Comparison of ENCODE assay signal across 16 cellular contexts in genomic region chr17:32104158-32104557, GRCh38. TPM values are rescaled to one million over a fixed set of nuclear protein-coding genes. Genes with fewer than 3 reads are reported as not detected.
DNase-seq lines count a peak whose midpoint lies in the region; ATAC-seq and TF ChIP-seq lines count a peak whose summit lies in the region.
"Had no signal": no experiment of that assay in that cellular context is flagged by ENCODE, and none has a peak within 500 bp of the region (broad histone marks: within the 10 kb centered on the region; RNA-seq: fewer than 3 reads in every experiment).

No MANE protein-coding gene starts in this region.

- DNase-seq in CD4-positive, CD25-positive, alpha-beta regulatory T cell = peak in 1 of 3 donors; percentile 87
- DNase-seq in DND-41 = no peak
- DNase-seq in left lung = no peak
- DNase-seq in dedifferentiated amniotic fluid mesenchymal stem cell (ENCODE audit: extremely low spot score) = no peak
- DNase-seq in middle frontal gyrus (ENCODE audit: extremely low spot score, low spot score) = no peak
- DNase-seq: NCI-H82; nephron progenitor cell; SHP77 treated with DMSO at 0.1 percent for 48 hours; stimulated activated CD4-positive, alpha-beta T cell treated with anti-CD3 and anti-CD28 coated beads, Interleukin-1b, Interleukin-23, amount 100 ng/mL, for 48 hours; upper lobe of left lung had no signal

- no peak overlapping the region for H3K4me2 ChIP-seq in DND-41 (ENCODE audit: insufficient read depth, low read length)

- peaks cover 13% of the 10 kb centered on the region for H3K4me1 ChIP-seq in CD4-positive, CD25-positive, alpha-beta regulatory T cell (ENCODE audit: control insufficient read depth, insufficient read depth, low read length, poor library complexity, severe bottlenecking)
- H3K4me1 ChIP-seq in DND-41 (ENCODE audit: insufficient read depth, low read length) (no peaks in the 10 kb centered on the region), left lung (peaks cover 0 to 27% of the 10 kb centered on the region in 2 donors)
- H3K4me1 ChIP-seq: right atrium auricular region had no signal

- no peak overlapping the region for H3K9ac ChIP-seq in DND-41 (ENCODE audit: low read depth, low read length)

- H3K4me3 ChIP-seq in CD4-positive, CD25-positive, alpha-beta regulatory T cell (ENCODE audit: low read depth, low read length) = peak overlapping the region; percentile 42
- H3K4me3 ChIP-seq in DND-41 (ENCODE audit: low read depth in 1 of 2, low read length in 2 of 2) = no peak overlapping the region
- H3K4me3 ChIP-seq in left lung = no peak overlapping the region
- H3K4me3 ChIP-seq: dorsolateral prefrontal cortex, right atrium auricular region, upper lobe of left lung had no signal

- no peaks in the 10 kb centered on the region for H3K9me3 ChIP-seq in CD4-positive, CD25-positive, alpha-beta regulatory T cell (ENCODE audit: control insufficient read depth in 2 of 2, low read length in 2 of 2)
- H3K9me3 ChIP-seq in DND-41 (ENCODE audit: insufficient read depth, low read length, severe bottlenecking) (no peaks in the 10 kb centered on the region), left lung (no peaks in the 10 kb centered on the region)
- H3K9me3 ChIP-seq: right atrium auricular region, upper lobe of left lung had no signal

- H3K27ac ChIP-seq in CD4-positive, CD25-positive, alpha-beta regulatory T cell (ENCODE audit: insufficient read depth, low read length, poor library complexity, severe bottlenecking) = peak overlapping the region; percentile 34
- H3K27ac ChIP-seq in DND-41 (ENCODE audit: low read length) (no peak overlapping the region), VCaP (peak overlapping the region; percentile 2; the same call in 1 of the 2 replicates), left lung (peak overlapping the region in 1 of 2 donors; percentile 53)
- H3K27ac ChIP-seq: right atrium auricular region, upper lobe of left lung had no signal

- H2AFZ ChIP-seq in DND-41 (ENCODE audit: low read depth, low read length) = peak overlapping the region; percentile 7; the same call in 1 of the 2 replicates

- H3K4me3 Mint-ChIP-seq in CD4-positive, CD25-positive, alpha-beta regulatory T cell = peak overlapping the region; percentile 9 to 80 (median 62)
- H3K4me3 Mint-ChIP-seq: nephron progenitor cell had no signal

- H3K36me3 ChIP-seq in CD4-positive, CD25-positive, alpha-beta regulatory T cell (ENCODE audit: control insufficient read depth, insufficient read depth, low read length) = no peaks in the 10 kb centered on the region
- H3K36me3 ChIP-seq in DND-41 (ENCODE audit: insufficient read depth, low read length) = no peaks in the 10 kb centered on the region
- no peaks in the 10 kb centered on the region for H3K36me3 ChIP-seq in left lung
- H3K36me3 ChIP-seq: right atrium auricular region, upper lobe of left lung had no signal

- no peaks in the 10 kb centered on the region for H4K20me1 ChIP-seq in DND-41 (ENCODE audit: insufficient read depth, low read length)

- TF ChIP-seq CTCF in DND-41 (IDR thresholded peaks at IDR 0.05; ENCODE audit: borderline replicate concordance, extremely low read depth, low read length, poor library complexity, severe bottlenecking) (no peak), VCaP (conservative IDR thresholded peaks at IDR 0.05) (no peak), left lung (IDR thresholded peaks at IDR 0.05) (no peak)

- no peaks in the 10 kb centered on the region for H3K36me3 Mint-ChIP-seq in CD4-positive, CD25-positive, alpha-beta regulatory T cell

- intact Hi-C loops in left lung (cut with DNase I) = no loop called here

- ATAC-seq in CD4-positive, CD25-positive, alpha-beta regulatory T cell (ENCODE audit: low read depth in 2 of 2) = peak; percentile 80 to 84
- no peak for ATAC-seq in DND-41 (ENCODE audit: insufficient read depth, low read depth)
- peak; percentile 15 for ATAC-seq in left lung
- no peak for ATAC-seq in GM21367 (IDR thresholded peaks at IDR 0.05; ENCODE audit: unreplicated experiment)
- no peak for ATAC-seq in HG03196 (IDR thresholded peaks at IDR 0.05; ENCODE audit: unreplicated experiment)
- ATAC-seq: left lobe of liver had no signal

- peaks cover 5% of the 10 kb centered on the region for H3K27me3 Mint-ChIP-seq in CD4-positive, CD25-positive, alpha-beta regulatory T cell

- no peaks in the 10 kb centered on the region for H3K79me2 ChIP-seq in DND-41 (ENCODE audit: insufficient read depth, low read length)

- H3K27me3 ChIP-seq in CD4-positive, CD25-positive, alpha-beta regulatory T cell (ENCODE audit: control insufficient read depth, insufficient read depth, low read length) = no peaks in the 10 kb centered on the region
- H3K27me3 ChIP-seq in DND-41 (ENCODE audit: insufficient read depth, low read length, poor library complexity) (no peaks in the 10 kb centered on the region), left lung (no peaks in the 10 kb centered on the region)
- H3K27me3 ChIP-seq: dorsolateral prefrontal cortex, right atrium auricular region, upper lobe of left lung had no signal

- peaks cover 6 to 34% (median 14%) of the 10 kb centered on the region in 4 donors for H3K4me1 Mint-ChIP-seq in CD4-positive, CD25-positive, alpha-beta regulatory T cell

- H3K9me3 Mint-ChIP-seq in CD4-positive, CD25-positive, alpha-beta regulatory T cell = no peaks in the 10 kb centered on the region
- H3K9me3 Mint-ChIP-seq: nephron progenitor cell had no signal

- H3K27ac Mint-ChIP-seq in CD4-positive, CD25-positive, alpha-beta regulatory T cell = peak overlapping the region; percentile 95 to 98 (median 96)
- H3K27ac Mint-ChIP-seq: nephron progenitor cell had no signal

RNA-seq across cellular contexts. Expression of gene RHOT1, which starts 38.1 kb away (rescaled TPM):
- 22.9 TPM for total RNA-seq in CD4-positive, CD25-positive, alpha-beta regulatory T cell
- polyA plus RNA-seq in CD4-positive, CD25-positive, alpha-beta regulatory T cell = 10 to 100 TPM; 22.2 to 28.7 (median 27.6) TPM
- 10 to 100 TPM; 37.9 to 40.8 TPM for total RNA-seq in left lung

Comparison
In these comparisons a context has a peak if more than half of its experiments do, and no peak if none do; other contexts are left out.
1. ATAC-seq: peak in CD4-positive, CD25-positive, alpha-beta regulatory T cell (2 of 2) and left lung (single experiment); none in DND-41 (single experiment), GM21367 (single experiment) and HG03196 (single experiment).